In genomic region chr2:9722451-9722850, GRCh38 we compare ENCODE assay signal across 19 cellular contexts.
"Had no signal": no experiment of that assay in that cellular context is flagged by ENCODE, and none has a peak within 500 bp of the region (broad histone marks: within the 10 kb centered on the region; RNA-seq: fewer than 3 reads in every experiment).

No MANE protein-coding gene starts in this region.

- H3K4me1 ChIP-seq: colonic mucosa, esophagus muscularis mucosa, foreskin keratinocyte, gastroesophageal sphincter, heart left ventricle, left lung, lower lobe of right lung had no signal

- H3K4me3 Mint-ChIP-seq: dendritic cell treated with granulocyte-macrophage colony-stimulating factor and Interleukin-4, amounts not matched to agents 40 ng/mL and 50 ng/mL, for 4 days; mesothelial cell of epicardium; naive B cell; naive thymus-derived CD8-positive, alpha-beta T cell had no signal

- H3K4me2 ChIP-seq: hepatocyte had no signal

- DNase-seq: colonic mucosa; cortex of kidney; effector CD4-positive, alpha-beta T cell; effector memory CD4-positive, alpha-beta T cell; foreskin keratinocyte; heart left ventricle; left cardiac atrium; left lung; left ventricle myocardium superior; lower lobe of right lung; mesenchymal stem cell; mucosa of descending colon; naive B cell; naive thymus-derived CD8-positive, alpha-beta T cell had no signal

- H3K79me2 ChIP-seq: hepatocyte had no signal

- H3K36me3 ChIP-seq: colonic mucosa, esophagus muscularis mucosa, gastroesophageal sphincter, heart left ventricle, left lung, lower lobe of right lung had no signal

- H3K27me3 ChIP-seq: colonic mucosa, esophagus muscularis mucosa, foreskin keratinocyte, gastroesophageal sphincter, heart left ventricle, hepatocyte, left lung had no signal

- H3K27ac ChIP-seq: colonic mucosa, esophagus muscularis mucosa, foreskin keratinocyte, gastroesophageal sphincter, heart left ventricle, hepatocyte, left lung, lower lobe of right lung had no signal

- ATAC-seq: foreskin keratinocyte; gastroesophageal sphincter; heart left ventricle; left cardiac atrium; left lung; left ventricle myocardium superior; lower lobe of right lung; mucosa of descending colon; naive thymus-derived CD8-positive, alpha-beta T cell had no signal

- H3K36me3 Mint-ChIP-seq: mesothelial cell of epicardium; naive B cell; naive thymus-derived CD8-positive, alpha-beta T cell had no signal

- H3K4me1 Mint-ChIP-seq: mesothelial cell of epicardium had no signal

- H3K27me3 Mint-ChIP-seq: dendritic cell treated with granulocyte-macrophage colony-stimulating factor and Interleukin-4, amounts not matched to agents 40 ng/mL and 50 ng/mL, for 4 days; naive B cell; naive thymus-derived CD8-positive, alpha-beta T cell had no signal

- H3K9me3 ChIP-seq: colonic mucosa, esophagus muscularis mucosa, gastroesophageal sphincter, heart left ventricle, left lung, lower lobe of right lung, mucosa of descending colon had no signal

- H2AFZ ChIP-seq: hepatocyte had no signal

- H3K27ac Mint-ChIP-seq: dendritic cell treated with granulocyte-macrophage colony-stimulating factor and Interleukin-4, amounts not matched to agents 40 ng/mL and 50 ng/mL, for 4 days; mesothelial cell of epicardium had no signal

- H3K4me3 ChIP-seq: colonic mucosa, esophagus muscularis mucosa, gastroesophageal sphincter, heart left ventricle, hepatocyte, left lung, lower lobe of right lung, mucosa of descending colon had no signal
